13 cellular contexts compared by ENCODE assay signal in genomic region chr17:77353684-77354419, GRCh38.
DNase-seq lines count a peak whose midpoint lies in the region; ATAC-seq and TF ChIP-seq lines count a peak whose summit lies in the region.
"Had no signal": no experiment of that assay in that cellular context is flagged by ENCODE, and none has a peak within 500 bp of the region (broad histone marks: within the 10 kb centered on the region; RNA-seq: fewer than 3 reads in every experiment).

No MANE protein-coding gene starts in this region.

- H3K27ac ChIP-seq in gastrocnemius medialis = peak overlapping the region in 3 of 4 donors; percentile 20 to 67 (median 65)

- 0 out of 2 replicates have a peak, but pooled peaks cover 7% of the 10 kb centered on the region for H3K9me3 Mint-ChIP-seq in WTC11
- H3K9me3 Mint-ChIP-seq: activated B cell treated with CpG ODN at 0.5 μM for 24 hours had no signal

- H3K4me1 ChIP-seq in gastrocnemius medialis (peaks cover 13 to 58% of the 10 kb centered on the region in 2 donors), HAP-1 (no peaks in the 10 kb centered on the region)

- H3K36me3 Mint-ChIP-seq in WTC11 = peaks cover 9% of the 10 kb centered on the region; the same call in 1 of the 2 replicates

- H3K9me3 ChIP-seq in gastrocnemius medialis (no peaks in the 10 kb centered on the region), HAP-1 (no peaks in the 10 kb centered on the region)

- no peaks in the 10 kb centered on the region for H3K27me3 ChIP-seq in gastrocnemius medialis
- no peaks in the 10 kb centered on the region for H3K27me3 ChIP-seq in HAP-1 (ENCODE audit: low read depth)

- in situ Hi-C loops in gastrocnemius medialis (cut with MboI; ENCODE audit: low sequenced_read_pairs in 4 of 4) (no loop called here), HAP-1 (cut with MboI; ENCODE audit: low sequenced_read_pairs) (no loop called here)

- no peak overlapping the region for H3K4me3 Mint-ChIP-seq in WTC11
- H3K4me3 Mint-ChIP-seq: activated B cell treated with CpG ODN at 0.5 μM for 24 hours had no signal

- H3K27ac Mint-ChIP-seq in WTC11 = peak overlapping the region; percentile 47; the same call in 1 of the 2 replicates
- H3K27ac Mint-ChIP-seq: activated B cell treated with CpG ODN at 0.5 μM for 24 hours had no signal

- no peak for ATAC-seq in WTC11
- no peak for ATAC-seq in gastrocnemius medialis
- no peak for ATAC-seq in GM21717 (IDR thresholded peaks at IDR 0.05; ENCODE audit: unreplicated experiment)

- H3K4me1 Mint-ChIP-seq in WTC11 = peaks cover 27% of the 10 kb centered on the region

- no peaks in the 10 kb centered on the region for H3K27me3 Mint-ChIP-seq in WTC11 (ENCODE audit: low read depth)
- H3K27me3 Mint-ChIP-seq: activated B cell treated with CpG ODN at 0.5 μM for 24 hours had no signal

- intact Hi-C loops in gastrocnemius medialis (cut with DNase I; ENCODE audit: low total_unique reads) = no loop called here

- H3K36me3 ChIP-seq in gastrocnemius medialis = no peaks in the 10 kb centered on the region
- H3K36me3 ChIP-seq in HAP-1 (replicated peaks) = no peaks in the 10 kb centered on the region

- POLR2A ChIA-PET in GM10248 (lab: Yijun Ruan, JAX) = no interaction called here
- POLR2A ChIA-PET in WTC11 (lab: Charles Lee) = interaction anchor here (0.6 kb wide), 1 partner anchor 21 kb away, joined by 4 read pairs; no protein-coding TSS in a partner anchor

- CTCF ChIA-PET in GM10248 (lab: Yijun Ruan, JAX) = interaction anchor here (0.9 to 2.0 kb wide), 5 partner anchors 13 to 76 kb away, joined by 3 to 10 read pairs (median 5); no protein-coding TSS in a partner anchor
- CTCF ChIA-PET in WTC11 (lab: Charles Lee) = interaction anchor here (2.4 kb wide), 1 partner anchor 76 kb away, joined by 8 read pairs; no protein-coding TSS in a partner anchor

- no peak for TF ChIP-seq POLR2A in gastrocnemius medialis (IDR thresholded peaks at IDR 0.05)

- H3K4me3 ChIP-seq in gastrocnemius medialis = no peak overlapping the region
- no peak overlapping the region for H3K4me3 ChIP-seq in HAP-1

- DNase-seq in GM10248 (ENCODE audit: extremely low spot score) (peak; percentile 8), WTC11 (ENCODE audit: low spot score) (no peak), iPS-NIHi7 (ENCODE audit: extremely low spot score) (peak; percentile 11), gastrocnemius medialis (no peak), hippocampal formation (lab: John Stamatoyannopoulos, UW) (no peak), HAP-1 (ENCODE audit: low spot score in 2 of 2) (no peak), foreskin melanocyte (no peak)
- DNase-seq: activated B cell treated with CpG ODN at 0.5 μM for 24 hours; activated naive CD4-positive, alpha-beta T cell; COR-L47; NCI-H2107; RPMI8226 had no signal

- no peak for TF ChIP-seq CTCF in GM10248 (IDR thresholded peaks at IDR 0.05; ENCODE audit: control extremely low read depth, extremely low read depth, low read depth, missing control alignments)
- no peak for TF ChIP-seq CTCF in WTC11 (IDR thresholded peaks at IDR 0.05)
- TF ChIP-seq CTCF in gastrocnemius medialis (IDR thresholded peaks at IDR 0.05 in 4 of 5, conservative IDR thresholded peaks at IDR 0.05 in 1 of 5) = no peak

TF ChIP-seq in WTC11, 78 proteins besides CTCF, POLR2A, EP300 and RAD21:
- TF ChIP-seq E2F5 (CRISPR knock-in tag; IDR thresholded peaks at IDR 0.05) (no peak), ZSCAN18 (CRISPR knock-in tag; IDR thresholded peaks at IDR 0.05) (no peak), ATF3 (CRISPR knock-in tag; conservative IDR thresholded peaks at IDR 0.05) (no peak), NR2C2 (CRISPR knock-in tag; IDR thresholded peaks at IDR 0.05) (no peak), FOXP1 (CRISPR knock-in tag; IDR thresholded peaks at IDR 0.05; ENCODE audit: borderline replicate concordance) (no peak), E2F1 (CRISPR knock-in tag; IDR thresholded peaks at IDR 0.05) (no peak), PRRX2 (CRISPR knock-in tag; IDR thresholded peaks at IDR 0.05) (no peak), ZMAT4 (CRISPR knock-in tag; IDR thresholded peaks at IDR 0.05) (no peak), RELA (CRISPR knock-in tag; IDR thresholded peaks at IDR 0.05; ENCODE audit: borderline replicate concordance) (no peak), TP53 (CRISPR knock-in tag; IDR thresholded peaks at IDR 0.05) (no peak), NFATC4 (CRISPR knock-in tag; IDR thresholded peaks at IDR 0.05) (no peak), CBFB (CRISPR knock-in tag; IDR thresholded peaks at IDR 0.05; ENCODE audit: low read depth) (no peak), MAX (CRISPR knock-in tag; IDR thresholded peaks at IDR 0.05) (no peak), SP1 (CRISPR knock-in tag; conservative IDR thresholded peaks at IDR 0.05) (no peak), EMX1 (CRISPR knock-in tag; IDR thresholded peaks at IDR 0.05) (no peak), TEAD4 (CRISPR knock-in tag; IDR thresholded peaks at IDR 0.05) (no peak), ELF4 (CRISPR knock-in tag; IDR thresholded peaks at IDR 0.05; ENCODE audit: low read depth) (no peak), SOX15 (CRISPR knock-in tag; IDR thresholded peaks at IDR 0.05) (no peak), ATF6 (CRISPR knock-in tag; IDR thresholded peaks at IDR 0.05) (no peak)

Comparison
In these comparisons a context has a peak if more than half of its experiments do, and no peak if none do; other contexts are left out.
1. DNase-seq: peak in GM10248 (single experiment) and iPS-NIHi7 (single experiment); none in WTC11 (single experiment), gastrocnemius medialis (0 of 2), hippocampal formation (0 of 2), HAP-1 (0 of 2) and foreskin melanocyte (single experiment).